In the genomic region with DNA sequence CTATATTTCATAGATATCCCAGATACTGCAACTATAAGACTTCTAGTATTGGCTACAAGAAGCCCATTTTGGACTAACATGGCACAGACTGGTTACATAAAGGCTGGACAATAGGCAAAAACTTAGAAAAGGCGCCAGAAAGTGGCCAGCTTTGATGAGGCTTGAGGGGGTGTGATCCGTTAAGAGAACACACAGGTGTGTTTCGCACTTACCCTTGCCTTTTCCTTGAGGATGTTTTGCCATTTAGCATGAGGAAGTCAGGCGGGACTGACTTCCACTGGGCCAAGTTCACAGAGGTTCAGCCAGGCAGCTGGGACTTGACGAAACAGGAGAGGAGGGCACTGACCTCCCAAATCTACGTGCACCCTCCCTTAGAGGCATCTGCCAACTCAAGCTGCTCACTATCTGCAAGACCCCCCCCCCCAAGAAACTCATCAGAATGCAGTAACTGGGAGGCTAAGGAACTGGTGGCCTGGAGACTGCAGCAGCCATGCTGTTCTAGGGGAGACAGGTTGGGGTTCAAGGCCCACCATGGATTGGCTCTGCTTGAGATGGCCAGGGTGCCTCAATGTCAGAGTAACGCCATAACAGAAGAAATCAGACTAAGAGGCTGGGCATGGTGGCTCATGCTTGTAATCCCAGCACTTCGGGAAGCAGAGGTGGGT, we compare ENCODE assay signal across 15 cellular contexts. TPM values are rescaled to one million over a fixed set of nuclear protein-coding genes. Genes with fewer than 3 reads are reported as not detected.
DNase-seq lines count a peak whose midpoint lies in the region; ATAC-seq and TF ChIP-seq lines count a peak whose summit lies in the region.
"Had no signal": no experiment of that assay in that cellular context is flagged by ENCODE, and none has a peak within 500 bp of the region (broad histone marks: within the 10 kb centered on the region; RNA-seq: fewer than 3 reads in every experiment).

No MANE protein-coding gene starts in this region.

- no peaks in the 10 kb centered on the region for H3K27me3 ChIP-seq in dorsolateral prefrontal cortex
- H3K27me3 ChIP-seq: pancreas had no signal

- TF ChIP-seq CTCF in dorsolateral prefrontal cortex (IDR thresholded peaks at IDR 0.05 in 54 of 56, conservative IDR thresholded peaks at IDR 0.05 in 2 of 56; ENCODE audit: low read depth in 1 of 56, partially characterized antibody in 56 of 56), result no peak

- H3K4me3 ChIP-seq in dorsolateral prefrontal cortex, result no peak overlapping the region
- H3K4me3 ChIP-seq: pancreas had no signal

- TF ChIP-seq POLR2A in GM19099 (IDR thresholded peaks at IDR 0.05; ENCODE audit: extremely low read depth, insufficient read length, low read depth), result peak; percentile 7

- H3K27ac ChIP-seq in dorsolateral prefrontal cortex, result peak overlapping the region in 36 of 59 donors; percentile 2 to 90 (median 54)
- H3K27ac ChIP-seq: pancreas had no signal

- intact Hi-C loops in dorsolateral prefrontal cortex (cut with DNase I), result loop anchor here (5.0 kb wide), 1 partner anchor 38 kb away; no protein-coding TSS in a partner anchor

- no peak for DNase-seq in dorsolateral prefrontal cortex
- no peak for DNase-seq in cortex of kidney (lab: John Stamatoyannopoulos, UW)
- DNase-seq: activated CD4-positive, alpha-beta T cell treated with anti-CD3 and anti-CD28 coated beads for 1 hour; activated naive CD4-positive, alpha-beta T cell treated with anti-CD3 and anti-CD28 coated beads for 36 hours; H7; hypothalamus; NCI-H1694 treated with DMSO at 0.1 percent for 48 hours; NCI-H446; pancreas; SHP77; stimulated activated naive CD4-positive, alpha-beta T cell had no signal

- no peak for ATAC-seq in GM18520 (IDR thresholded peaks at IDR 0.05; ENCODE audit: unreplicated experiment)
- ATAC-seq: pancreas had no signal

RNA-seq across cellular contexts. Expression of a gene that starts 4.5 kb away (rescaled TPM):
- total RNA-seq in dorsolateral prefrontal cortex, result 10 to 100 TPM; 15.5 to 61.0 (median 36.9) TPM

RNA-seq across cellular contexts. Expression of a gene that starts 9.2 kb away (rescaled TPM):
- 1 to 10 TPM in 119 of 120 experiments, not detected in 1; 1.5 to 6.6 (median 3.2) TPM for total RNA-seq in dorsolateral prefrontal cortex

RNA-seq across cellular contexts. Expression of a gene that starts 9.6 kb away (rescaled TPM):
- 100 to 1,000 TPM in 3 of 120 experiments, 10 to 100 TPM in 117; 24.9 to 116 (median 84.0) TPM for total RNA-seq in dorsolateral prefrontal cortex

RNA-seq across cellular contexts. Expression of a gene that starts 24.4 kb away (rescaled TPM):
- 100 to 1,000 TPM; 217 to 495 (median 342) TPM for total RNA-seq in dorsolateral prefrontal cortex

RNA-seq across cellular contexts. Expression of a gene that starts 37.2 kb away (rescaled TPM):
- under 1 TPM in 5 of 120 experiments, not detected in 115; 0.10 to 0.25 (median 0.17) TPM for total RNA-seq in dorsolateral prefrontal cortex
- total RNA-seq: activated naive CD4-positive, alpha-beta T cell treated with anti-CD3 and anti-CD28 coated beads for 36 hours; H7; HT1080; pancreas; ureter had no signal
